ENCODE assay signal across 13 cellular contexts in genomic region chr6:137970368-137970767, GRCh38.
DNase-seq lines count a peak whose midpoint lies in the region; ATAC-seq lines count a peak whose summit lies in the region.
"Had no signal": no experiment of that assay in that cellular context is flagged by ENCODE, and none has a peak within 500 bp of the region (broad histone marks: within the 10 kb centered on the region; RNA-seq: fewer than 3 reads in every experiment).

No MANE protein-coding gene starts in this region.

- peak; percentile 57 for ATAC-seq in HG02642 (IDR thresholded peaks at IDR 0.05; ENCODE audit: poor library complexity, unreplicated experiment)
- no peak for ATAC-seq in naive thymus-derived CD4-positive, alpha-beta T cell

- peaks cover 5% of the 10 kb centered on the region for H3K36me3 Mint-ChIP-seq in activated CD4-positive, alpha-beta T cell treated with anti-CD3 and anti-CD28 coated beads, Interleukin-2, amount 10 ng/mL, durations not matched to agents 24 days and 14 days (ENCODE audit: low read depth)
- peaks cover 0 to 8% (median 0%) of the 10 kb centered on the region in 5 donors for H3K36me3 Mint-ChIP-seq in naive thymus-derived CD4-positive, alpha-beta T cell

- POLR2A ChIA-PET in naive thymus-derived CD4-positive, alpha-beta T cell (lab: Charles Lee), result no interaction called here

- peaks cover 14 to 25% of the 10 kb centered on the region in 2 donors for H3K4me1 ChIP-seq in naive thymus-derived CD4-positive, alpha-beta T cell (ENCODE audit: control insufficient read depth in 2 of 2, insufficient read depth in 2 of 2, low read length in 2 of 2)
- H3K4me1 ChIP-seq: uterus had no signal

- CTCF ChIA-PET in naive thymus-derived CD4-positive, alpha-beta T cell (lab: Charles Lee), result interaction anchor here (1.2 kb wide), 1 partner anchor 26 kb away, joined by 4 read pairs; no protein-coding TSS in a partner anchor

- H3K4me3 Mint-ChIP-seq in activated CD4-positive, alpha-beta T cell treated with anti-CD3 and anti-CD28 coated beads, Interleukin-2, amount 10 ng/mL, durations not matched to agents 24 days and 14 days, result no peak overlapping the region
- no peak overlapping the region for H3K4me3 Mint-ChIP-seq in naive thymus-derived CD4-positive, alpha-beta T cell
- H3K4me3 Mint-ChIP-seq: activated naive CD4-positive, alpha-beta T cell treated with anti-CD3 and anti-CD28 coated beads, Interleukin-2, amount 50 U/mL, for 24 hours; endodermal cell had no signal

- H3K4me3 ChIP-seq in naive thymus-derived CD4-positive, alpha-beta T cell (ENCODE audit: low read length), result no peak overlapping the region
- H3K4me3 ChIP-seq: uterus had no signal

- H3K9me3 Mint-ChIP-seq in activated CD4-positive, alpha-beta T cell treated with anti-CD3 and anti-CD28 coated beads, Interleukin-2, amount 10 ng/mL, durations not matched to agents 24 days and 14 days, result peaks cover 7% of the 10 kb centered on the region
- H3K9me3 Mint-ChIP-seq in naive thymus-derived CD4-positive, alpha-beta T cell, result peaks cover 0 to 5% (median 0%) of the 10 kb centered on the region in 11 donors
- H3K9me3 Mint-ChIP-seq: activated naive CD4-positive, alpha-beta T cell treated with anti-CD3 and anti-CD28 coated beads, Interleukin-2, amount 50 U/mL, for 24 hours; endodermal cell had no signal

- H3K27me3 ChIP-seq in naive thymus-derived CD4-positive, alpha-beta T cell (ENCODE audit: control insufficient read depth in 2 of 2, insufficient read depth in 2 of 2, low read length in 2 of 2), result no peaks in the 10 kb centered on the region
- H3K27me3 ChIP-seq: uterus had no signal

- no peak overlapping the region for H3K27ac ChIP-seq in naive thymus-derived CD4-positive, alpha-beta T cell (ENCODE audit: low read depth, low read length)
- H3K27ac ChIP-seq: uterus had no signal

- no peaks in the 10 kb centered on the region for H3K9me3 ChIP-seq in naive thymus-derived CD4-positive, alpha-beta T cell (ENCODE audit: control insufficient read depth in 2 of 3, low read length in 3 of 3)
- H3K9me3 ChIP-seq: uterus had no signal

- no peaks in the 10 kb centered on the region for H3K27me3 Mint-ChIP-seq in activated CD4-positive, alpha-beta T cell treated with anti-CD3 and anti-CD28 coated beads, Interleukin-2, amount 10 ng/mL, durations not matched to agents 24 days and 14 days
- H3K27me3 Mint-ChIP-seq in naive thymus-derived CD4-positive, alpha-beta T cell, result no peaks in the 10 kb centered on the region
- H3K27me3 Mint-ChIP-seq: activated naive CD4-positive, alpha-beta T cell treated with anti-CD3 and anti-CD28 coated beads, Interleukin-2, amount 50 U/mL, for 24 hours had no signal

- intact Hi-C loops in activated CD4-positive, alpha-beta T cell treated with anti-CD3 and anti-CD28 coated beads, Interleukin-2, amount 10 ng/mL, durations not matched to agents 24 days and 14 days (cut with micrococcal nuclease), result loop anchor here (10.0 kb wide), 1 partner anchor 586 kb away; no protein-coding TSS in a partner anchor
- intact Hi-C loops in naive thymus-derived CD4-positive, alpha-beta T cell (cut with micrococcal nuclease), result loop anchor here (10.0 kb wide), 3 partner anchors 176 to 876 kb away; no protein-coding TSS in a partner anchor

- peaks cover 68% of the 10 kb centered on the region for H3K4me1 Mint-ChIP-seq in activated CD4-positive, alpha-beta T cell treated with anti-CD3 and anti-CD28 coated beads, Interleukin-2, amount 10 ng/mL, durations not matched to agents 24 days and 14 days
- H3K4me1 Mint-ChIP-seq in naive thymus-derived CD4-positive, alpha-beta T cell, result peaks cover 28 to 62% (median 34%) of the 10 kb centered on the region in 7 donors

- H3K27ac Mint-ChIP-seq in activated CD4-positive, alpha-beta T cell treated with anti-CD3 and anti-CD28 coated beads, Interleukin-2, amount 10 ng/mL, durations not matched to agents 24 days and 14 days, result peak overlapping the region; percentile 75
- H3K27ac Mint-ChIP-seq in naive thymus-derived CD4-positive, alpha-beta T cell, result peak overlapping the region in 1 of 9 donors; percentile 59
- H3K27ac Mint-ChIP-seq: endodermal cell had no signal

- DNase-seq in activated T-cell treated with anti-CD3 and anti-CD28 coated beads for 48 hours (ENCODE audit: low read depth), result peak; percentile 9
- no peak for DNase-seq in activated T-cell treated with anti-CD3 and anti-CD28 coated beads for 4 hours
- DNase-seq in activated CD4-positive, alpha-beta T cell treated with anti-CD3 and anti-CD28 coated beads, Interleukin-2, amount 10 ng/mL, durations not matched to agents 24 days and 14 days, result peak; percentile 58
- DNase-seq in stimulated activated CD8-positive, alpha-beta memory T cell treated with anti-CD3 and anti-CD28 coated beads, Interleukin-4, amount 100 ng/mL, for 48 hours, result peak; percentile 55
- no peak for DNase-seq in naive thymus-derived CD4-positive, alpha-beta T cell
- no peak for DNase-seq in NCI-H446 (lab: John Stamatoyannopoulos, UW)
- no peak for DNase-seq in SHP77 (lab: John Stamatoyannopoulos, UW)
- DNase-seq: endodermal cell, NCI-H2171, Right ventricle myocardium superior, uterus had no signal

- H3K36me3 ChIP-seq in naive thymus-derived CD4-positive, alpha-beta T cell (ENCODE audit: control insufficient read depth in 2 of 3, insufficient read depth in 3 of 3, low read length in 3 of 3), result no peaks in the 10 kb centered on the region
- H3K36me3 ChIP-seq: uterus had no signal

Comparison
In these comparisons a context has a peak if more than half of its experiments do, and no peak if none do; other contexts are left out.
1. DNase-seq: peak in activated T-cell treated with anti-CD3 and anti-CD28 coated beads for 48 hours (single experiment), activated CD4-positive, alpha-beta T cell treated with anti-CD3 and anti-CD28 coated beads, Interleukin-2, amount 10 ng/mL, durations not matched to agents 24 days and 14 days (single experiment) and stimulated activated CD8-positive, alpha-beta memory T cell treated with anti-CD3 and anti-CD28 coated beads, Interleukin-4, amount 100 ng/mL, for 48 hours (single experiment); none in activated T-cell treated with anti-CD3 and anti-CD28 coated beads for 4 hours (single experiment), naive thymus-derived CD4-positive, alpha-beta T cell (0 of 9), NCI-H446 (0 of 2) and SHP77 (0 of 2).